In genomic region chr10:129780901-129781795, GRCh38 we compare ENCODE assay signal across 17 cellular contexts.
"Had no signal": no experiment of that assay in that cellular context is flagged by ENCODE, and none has a peak within 500 bp of the region (broad histone marks: within the 10 kb centered on the region; RNA-seq: fewer than 3 reads in every experiment).

No MANE protein-coding gene starts in this region.

- H3K4me1 Mint-ChIP-seq: naive B cell, nephron had no signal

- H3K27ac Mint-ChIP-seq: naive B cell, nephron, type B pancreatic cell had no signal

- H3K4me3 Mint-ChIP-seq: naive B cell, nephron, type B pancreatic cell had no signal

- H3K27me3 ChIP-seq: esophagus muscularis mucosa, gastrocnemius medialis, thyroid gland, vagina had no signal

- H3K4me3 ChIP-seq: esophagus muscularis mucosa, gastrocnemius medialis, left lung, lung, skin epidermis, thyroid gland, vagina had no signal

- H3K9me3 Mint-ChIP-seq: nephron, type B pancreatic cell had no signal

- H3K9me3 ChIP-seq: gastrocnemius medialis, left lung, thyroid gland, vagina had no signal

- H3K27me3 Mint-ChIP-seq: naive B cell, type B pancreatic cell had no signal

- H3K4me1 ChIP-seq: esophagus muscularis mucosa, gastrocnemius medialis, left lung, thyroid gland, vagina had no signal

- H3K27ac ChIP-seq: epithelial cell of prostate, esophagus muscularis mucosa, gastrocnemius medialis, left lung, skin epidermis, thyroid gland, vagina had no signal

- DNase-seq: effector memory CD4-positive, alpha-beta T cell; gastrocnemius medialis; islet precursor cell; mesenchymal stem cell; naive B cell; stimulated activated CD4-positive, alpha-beta T cell treated with anti-CD3 and anti-CD28 coated beads, Interleukin-2, amount 100 ng/mL, for 48 hours; stimulated activated naive CD4-positive, alpha-beta T cell treated with Interleukin-2 at 50 U/mL for 16 hours; thyroid gland had no signal

- H3K36me3 ChIP-seq: esophagus muscularis mucosa, gastrocnemius medialis, left lung, thyroid gland, vagina had no signal

- ATAC-seq: gastrocnemius medialis, left lung, sciatic nerve had no signal
